ENCODE assay signal across 8 cellular contexts in genomic region chr15:80999623-81000036, GRCh38. TPM values are rescaled to one million over a fixed set of nuclear protein-coding genes. Genes with fewer than 3 reads are reported as not detected.
A peak's percentile ranks its signal among the peaks of the same experiment; 100 is the strongest.
DNase-seq lines count a peak whose midpoint lies in the region; ATAC-seq and TF ChIP-seq lines count a peak whose summit lies in the region.

No MANE protein-coding gene starts in this region.

- DNase-seq in osteocyte (ENCODE audit: extremely low spot score, unreplicated experiment), result no peak
- no peak for DNase-seq in foreskin melanocyte

- no peaks in the 10 kb centered on the region for H3K27me3 Mint-ChIP-seq in osteocyte (ENCODE audit: unreplicated experiment)

- peaks cover 0 to 7% of the 10 kb centered on the region in 2 donors for H3K36me3 ChIP-seq in duodenal mucosa (ENCODE audit: control insufficient read depth in 1 of 2, insufficient read depth in 2 of 2, low read length in 2 of 2)

- H3K36me3 Mint-ChIP-seq in osteocyte (ENCODE audit: unreplicated experiment), result peaks cover 7% of the 10 kb centered on the region

- peak overlapping the region; percentile 92 for H3K4me3 Mint-ChIP-seq in osteocyte (ENCODE audit: unreplicated experiment)

- peaks cover 23% of the 10 kb centered on the region for H3K4me1 Mint-ChIP-seq in osteocyte (ENCODE audit: unreplicated experiment)

- H3K9me3 Mint-ChIP-seq in osteocyte (ENCODE audit: unreplicated experiment), result no peaks in the 10 kb centered on the region

- no peaks in the 10 kb centered on the region for H3K27me3 ChIP-seq in duodenal mucosa (ENCODE audit: control insufficient read depth in 1 of 2, insufficient read depth in 2 of 2, low read length in 2 of 2)

- H3K4me1 ChIP-seq in duodenal mucosa (ENCODE audit: control insufficient read depth in 1 of 2, insufficient read depth in 2 of 2, low read length in 2 of 2), result peaks cover 26 to 30% of the 10 kb centered on the region in 2 donors

- peak overlapping the region; percentile 96 for H3K27ac Mint-ChIP-seq in osteocyte (ENCODE audit: unreplicated experiment)

- H3K9me3 ChIP-seq in duodenal mucosa (ENCODE audit: control insufficient read depth in 1 of 2, low read length in 2 of 2), result peaks cover 3 to 4% of the 10 kb centered on the region in 2 donors

- peak overlapping the region; percentile 97 for H3K27ac ChIP-seq in duodenal mucosa (ENCODE audit: low read depth, low read length)

- peak; percentile 31 for ATAC-seq in HG02884 (IDR thresholded peaks at IDR 0.05; ENCODE audit: unreplicated experiment)
- no peak for ATAC-seq in HG02885 (IDR thresholded peaks at IDR 0.05; ENCODE audit: poor library complexity, unreplicated experiment)
- ATAC-seq in HG03097 (IDR thresholded peaks at IDR 0.05; ENCODE audit: low FRiP score, unreplicated experiment), result no peak

- H3K9ac ChIP-seq in duodenal mucosa (ENCODE audit: low read depth in 1 of 2, low read length in 2 of 2), result peak overlapping the region; percentile 86 to 96

- TF ChIP-seq CTCF in WI38 (IDR thresholded peaks at IDR 0.05; ENCODE audit: low read depth, low read length) (no peak), osteocyte (IDR thresholded peaks at IDR 0.05) (no peak)

- H3K4me3 ChIP-seq in GM08714 (ENCODE audit: low read length) (peak overlapping the region; percentile 91), WI38 (ENCODE audit: low read depth, low read length) (peak overlapping the region; percentile 90), duodenal mucosa (ENCODE audit: low read depth in 1 of 2, low read length in 2 of 2) (peak overlapping the region; percentile 90)

RNA-seq across cellular contexts. Expression of gene TLNRD1, which starts 1.1 kb away (rescaled TPM):
- 10.6 and 11.5 TPM in 2 replicates for total RNA-seq in osteocyte

RNA-seq across cellular contexts. Expression of gene MESD, which starts 10.0 kb away (rescaled TPM):
- total RNA-seq in osteocyte, result 25.3 and 26.3 TPM in 2 replicates
